Comparison of ENCODE assay signal across 8 cellular contexts in the genomic region with DNA sequence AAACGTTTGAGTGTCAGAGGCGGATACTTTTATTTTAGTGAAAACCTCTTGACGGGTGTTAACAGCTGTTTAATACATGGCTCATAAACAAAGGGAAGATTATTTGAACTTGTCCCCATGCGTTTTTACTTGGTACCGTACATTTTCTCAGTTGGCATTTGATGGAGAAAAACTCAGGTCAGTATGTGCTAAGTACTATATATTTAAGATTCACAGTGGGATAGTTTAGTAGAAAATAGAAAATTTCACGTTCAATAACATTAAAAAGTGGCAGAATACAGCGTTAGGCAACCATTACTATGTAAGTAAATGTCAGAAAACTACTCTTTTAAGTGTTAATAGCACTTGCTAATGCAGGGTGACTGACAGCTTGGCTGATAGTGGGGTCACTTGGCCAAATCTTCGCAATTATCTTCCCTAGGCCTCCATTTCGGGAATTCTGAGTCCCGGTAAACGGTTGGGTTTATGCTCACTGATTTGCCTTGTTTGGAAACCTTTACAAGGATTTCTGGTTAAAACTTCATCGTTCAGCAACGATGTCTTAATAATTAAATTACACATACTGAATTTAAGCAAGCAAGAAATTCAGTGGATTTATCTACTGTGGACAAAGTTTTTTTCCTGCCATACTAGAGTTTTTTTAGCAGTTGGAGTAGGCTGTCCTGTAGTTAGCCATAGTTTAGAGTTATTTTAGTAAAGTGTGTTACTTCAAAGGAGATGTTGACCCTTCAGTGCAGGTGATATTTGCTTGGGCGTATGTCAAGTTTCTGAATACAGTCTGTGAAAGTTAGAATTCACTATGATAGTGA. TPM values are rescaled to one million over a fixed set of nuclear protein-coding genes. Genes with fewer than 3 reads are reported as not detected.
A peak's percentile ranks its signal among the peaks of the same experiment; 100 is the strongest.
DNase-seq lines count a peak whose midpoint lies in the region; ATAC-seq and TF ChIP-seq lines count a peak whose summit lies in the region.

No MANE protein-coding gene starts in this region.

- peak; percentile 8 for DNase-seq in ACHN
- DNase-seq in Jurkat, Clone E6-1 (ENCODE audit: low read depth, low spot score) = no peak
- no peak for DNase-seq in cardiac fibroblast (ENCODE audit: low read depth in 2 of 2)
- DNase-seq in stimulated activated CD4-positive, alpha-beta T cell treated with anti-CD3 and anti-CD28 coated beads, Interleukin-12 subunit alpha, Interleukin-12 subunit beta, amount 100 ng/mL, for 4 hours = no peak
- no peak for DNase-seq in AG08395 (ENCODE audit: low spot score)

- no peaks in the 10 kb centered on the region for H3K9me3 ChIP-seq in mucosa of rectum (ENCODE audit: control insufficient read depth in 2 of 2, low read length in 2 of 2)

- H3K9ac ChIP-seq in mucosa of rectum (ENCODE audit: low read depth in 1 of 2, low read length in 2 of 2) = peak overlapping the region; percentile 80 to 89

- peak overlapping the region; percentile 93 to 99 for H3K27ac ChIP-seq in mucosa of rectum (ENCODE audit: low read depth in 2 of 2, low read length in 2 of 2)

- peaks cover 58 to 69% of the 10 kb centered on the region in 2 donors for H3K4me1 ChIP-seq in mucosa of rectum (ENCODE audit: control insufficient read depth in 2 of 2, insufficient read depth in 2 of 2, low read length in 2 of 2)

- in situ Hi-C loops in ACHN (cut with HindIII; ENCODE audit: low pct_ligation_motif_present, low pct_unique_long_range_greater_than_20kb, low sequenced_read_pairs) = loop anchor here (25.0 kb wide), 1 partner anchor 93 kb away; no protein-coding TSS in a partner anchor

- H3K27me3 ChIP-seq in mucosa of rectum (ENCODE audit: control insufficient read depth in 2 of 2, insufficient read depth in 2 of 2, low read length in 2 of 2) = no peaks in the 10 kb centered on the region

- ATAC-seq in HG02763 (IDR thresholded peaks at IDR 0.05; ENCODE audit: unreplicated experiment) (no peak), HG02798 (IDR thresholded peaks at IDR 0.05; ENCODE audit: poor library complexity, unreplicated experiment) (no peak)

- peaks cover 0 to 3% of the 10 kb centered on the region in 2 donors for H3K36me3 ChIP-seq in mucosa of rectum (ENCODE audit: control insufficient read depth in 2 of 2, insufficient read depth in 2 of 2, low read length in 2 of 2)

- TF ChIP-seq CTCF in cardiac fibroblast (IDR thresholded peaks at IDR 0.05; ENCODE audit: low read depth, low read length) = no peak

- peak overlapping the region; percentile 71 for H3K4me3 ChIP-seq in Jurkat, Clone E6-1 (ENCODE audit: low read length)
- H3K4me3 ChIP-seq in cardiac fibroblast (replicated peaks in 1 of 2; ENCODE audit: low read depth in 2 of 2, low read length in 2 of 2) (peak overlapping the region; percentile 41 to 54), mucosa of rectum (ENCODE audit: low read length in 2 of 2) (peak overlapping the region; percentile 53 to 72)

RNA-seq across cellular contexts. Expression of a gene that starts 4.9 kb away (rescaled TPM):
- 51.1 TPM for polyA plus RNA-seq in Jurkat, Clone E6-1 (2012; ENCODE audit: insufficient read depth, insufficient read length)
